In the genomic region with DNA sequence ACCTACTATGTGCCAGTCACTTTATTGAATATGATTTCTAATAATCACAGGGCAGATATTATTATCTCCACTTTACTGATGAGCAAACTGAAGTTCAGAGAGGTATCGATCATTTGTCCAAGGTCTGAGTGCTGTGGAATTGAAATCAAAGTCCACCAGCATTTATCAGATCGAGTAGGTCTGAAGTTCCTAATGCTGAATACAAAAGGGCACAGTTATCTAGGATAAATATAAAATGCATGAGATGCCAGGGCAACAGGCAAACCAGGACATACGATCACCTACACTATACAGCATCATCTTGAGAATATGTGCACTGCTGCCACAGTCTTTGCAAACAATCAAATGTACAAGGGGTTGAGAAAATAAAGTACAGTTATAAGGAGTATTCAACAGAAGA, we compare ENCODE assay signal across 20 cellular contexts. TPM values are rescaled to one million over a fixed set of nuclear protein-coding genes. Genes with fewer than 3 reads are reported as not detected.
DNase-seq lines count a peak whose midpoint lies in the region; ATAC-seq, FAIRE-seq and TF ChIP-seq lines count a peak whose summit lies in the region.
"Had no signal": no experiment of that assay in that cellular context is flagged by ENCODE, and none has a peak within 500 bp of the region (broad histone marks: within the 10 kb centered on the region; RNA-seq: fewer than 3 reads in every experiment).

No MANE protein-coding gene starts in this region.

- ATAC-seq in HepG2 = no peak; the same call in 2 of the 3 replicates

- no peak overlapping the region for H3K27ac ChIP-seq in HepG2 (ENCODE audit: extremely low read length, insufficient read depth, low read length)
- H3K27ac ChIP-seq in small intestine (ENCODE audit: low read depth in 1 of 2, low read length in 1 of 2) = no peak overlapping the region

- no peaks in the 10 kb centered on the region for H3K36me3 Mint-ChIP-seq in MCF 10A (ENCODE audit: insufficient read depth, unreplicated experiment)
- H3K36me3 Mint-ChIP-seq: CD4-positive, alpha-beta memory T cell had no signal

- H3K9me3 ChIP-seq in HepG2 (ENCODE audit: low read length) = no peaks in the 10 kb centered on the region
- no peaks in the 10 kb centered on the region for H3K9me3 ChIP-seq in small intestine (ENCODE audit: control insufficient read depth, low read depth)
- H3K9me3 ChIP-seq: HAP-1 had no signal

- H3K27ac Mint-ChIP-seq in MCF 10A (ENCODE audit: low read depth, unreplicated experiment) = no peak overlapping the region
- H3K27ac Mint-ChIP-seq: CD4-positive, alpha-beta memory T cell; HFFc6 had no signal

- H3K4me3 ChIP-seq in HepG2 (replicated peaks in 1 of 3; ENCODE audit: insufficient read depth in 1 of 3, low read depth in 2 of 3, low read length in 3 of 3) = no peak overlapping the region
- H3K4me3 ChIP-seq in small intestine (ENCODE audit: low read depth in 1 of 2, low read length in 2 of 2) = no peak overlapping the region
- H3K4me3 ChIP-seq: HAP-1 had no signal

- TF ChIP-seq CTCF in HepG2 (CRISPR knock-in tag; IDR thresholded peaks at IDR 0.05) (no peak), MCF 10A (IDR thresholded peaks at IDR 0.05; ENCODE audit: unreplicated experiment) (no peak)

- H3K27me3 ChIP-seq in HepG2 (ENCODE audit: control insufficient read depth in 1 of 2, insufficient read depth in 2 of 2, low read length in 2 of 2) (no peaks in the 10 kb centered on the region), small intestine (ENCODE audit: control insufficient read depth in 2 of 2, insufficient read depth in 2 of 2, low read length in 2 of 2) (no peaks in the 10 kb centered on the region)

- BruUV-seq in HepG2 (replicated peaks; lab: Mats Ljungman, UMichigan) (no TSS peak), MCF 10A (replicated peaks; lab: Mats Ljungman, UMichigan) (no TSS peak)

- CTCF ChIA-PET in HepG2 (lab: Yijun Ruan, JAX; ENCODE audit: low intra/inter-chr PET ratio, low total read pairs) = no interaction called here
- CTCF ChIA-PET in MCF 10A (lab: Yijun Ruan, JAX) = no interaction called here

- H3K9ac ChIP-seq in HepG2 (ENCODE audit: insufficient read depth, low read depth, low read length) = no peak overlapping the region

- WGBS in HepG2 (ENCODE audit: low lambda C conversion rate) = 4% methylated on average over 3 of the region's 3 CpGs
- WGBS in small intestine, 3 donors = 19 to 67% (median 32%) methylated on average over 3 of the region's 3 CpGs

- in situ Hi-C loops in HepG2 (cut with HindIII; ENCODE audit: extremely low pct_ligation_motif_present, low pct_unique_long_range_greater_than_20kb) = no loop called here

- H3K4me2 ChIP-seq in HepG2 (ENCODE audit: low read depth, low read length) = no peak overlapping the region

- no peak for TF ChIP-seq POLR2A in HepG2 (IDR thresholded peaks at IDR 0.05; ENCODE audit: insufficient read depth in 1 of 2, low read depth in 2 of 2, low read length in 2 of 2)

- intact Hi-C loops in HepG2 (cut with micrococcal nuclease; ENCODE audit: unreplicated experiment) (no loop called here), MCF 10A (cut with micrococcal nuclease) (no loop called here)

- H3K79me2 ChIP-seq in HepG2 (ENCODE audit: insufficient read depth, low read length) = no peaks in the 10 kb centered on the region

- DNase-seq in HepG2 (ENCODE audit: low spot score) (no peak), mucosa of gallbladder (ENCODE audit: low spot score) (peak; percentile 41), small intestine (peak; percentile 75), NCI-H1417 (lab: John Stamatoyannopoulos, UW) (no peak), MCF 10A (ENCODE audit: unreplicated experiment) (no peak), NCI-H2107 treated with DMSO at 0.1 percent for 48 hours (lab: John Stamatoyannopoulos, UW; ENCODE audit: unreplicated experiment) (no peak)
- DNase-seq: C1 segment of cervical spinal cord; Calu3; CD4-positive, alpha-beta memory T cell; COR-L47; DMS53; DMS79 treated with DMSO at 0.1 percent for 48 hours; GF-D8; GOT3; HFFc6 had no signal

- FAIRE-seq in HepG2 (lab: Jason Lieb, UNC) = no peak
- FAIRE-seq in small intestine (lab: Jason Lieb, UNC) = no peak
- FAIRE-seq: GM12891, GM18507, H54 had no signal

- no peaks in the 10 kb centered on the region for H3K4me1 Mint-ChIP-seq in MCF 10A (ENCODE audit: insufficient read depth, unreplicated experiment)
- H3K4me1 Mint-ChIP-seq: CD4-positive, alpha-beta memory T cell had no signal

- TF ChIP-seq RAD21 in HepG2 (CRISPR knock-in tag; IDR thresholded peaks at IDR 0.05) = no peak

- H3K9me3 Mint-ChIP-seq in MCF 10A (ENCODE audit: unreplicated experiment) = peaks cover 9% of the 10 kb centered on the region

- TF ChIP-seq EP300 in HepG2 (IDR thresholded peaks at IDR 0.05; ENCODE audit: low read depth in 2 of 2, low read length in 2 of 2) = no peak
- no peak for TF ChIP-seq EP300 in HepG2 (CRISPR knock-in tag; IDR thresholded peaks at IDR 0.05; ENCODE audit: borderline replicate concordance)

- no peak overlapping the region for H3K4me3 Mint-ChIP-seq in MCF 10A (ENCODE audit: unreplicated experiment)
- H3K4me3 Mint-ChIP-seq: CD4-positive, alpha-beta memory T cell; HFFc6 had no signal

- H2AFZ ChIP-seq in HepG2 (ENCODE audit: low read length) = no peak overlapping the region

- H4K20me1 ChIP-seq in HepG2 (ENCODE audit: insufficient read depth, low read length) = no peaks in the 10 kb centered on the region

- H3K36me3 ChIP-seq in HepG2 (replicated peaks in 1 of 2; ENCODE audit: control insufficient read depth in 1 of 2, insufficient read depth in 2 of 2, low read length in 2 of 2) (no peaks in the 10 kb centered on the region), small intestine (ENCODE audit: control insufficient read depth in 2 of 2, insufficient read depth in 2 of 2, low read length in 2 of 2) (no peaks in the 10 kb centered on the region)
- H3K36me3 ChIP-seq: HAP-1 had no signal

- POLR2A ChIA-PET in HepG2 (lab: Yijun Ruan, JAX) = no interaction called here
- POLR2A ChIA-PET in MCF 10A (lab: Yijun Ruan, JAX) = no interaction called here

- peaks cover 7% of the 10 kb centered on the region for H3K4me1 ChIP-seq in HepG2 (ENCODE audit: insufficient read depth, low read length)
- peaks cover 0 to 1% of the 10 kb centered on the region in 2 donors for H3K4me1 ChIP-seq in small intestine (ENCODE audit: control insufficient read depth in 2 of 2, insufficient read depth in 1 of 2, low read depth in 1 of 2, low read length in 1 of 2)
- H3K4me1 ChIP-seq: HAP-1 had no signal

- H3K27me3 Mint-ChIP-seq in MCF 10A (ENCODE audit: insufficient read depth, unreplicated experiment) = no peaks in the 10 kb centered on the region

TF ChIP-seq in HepG2, 621 proteins besides CTCF, POLR2A, EP300 and RAD21:
- TF ChIP-seq, protein P1, sequence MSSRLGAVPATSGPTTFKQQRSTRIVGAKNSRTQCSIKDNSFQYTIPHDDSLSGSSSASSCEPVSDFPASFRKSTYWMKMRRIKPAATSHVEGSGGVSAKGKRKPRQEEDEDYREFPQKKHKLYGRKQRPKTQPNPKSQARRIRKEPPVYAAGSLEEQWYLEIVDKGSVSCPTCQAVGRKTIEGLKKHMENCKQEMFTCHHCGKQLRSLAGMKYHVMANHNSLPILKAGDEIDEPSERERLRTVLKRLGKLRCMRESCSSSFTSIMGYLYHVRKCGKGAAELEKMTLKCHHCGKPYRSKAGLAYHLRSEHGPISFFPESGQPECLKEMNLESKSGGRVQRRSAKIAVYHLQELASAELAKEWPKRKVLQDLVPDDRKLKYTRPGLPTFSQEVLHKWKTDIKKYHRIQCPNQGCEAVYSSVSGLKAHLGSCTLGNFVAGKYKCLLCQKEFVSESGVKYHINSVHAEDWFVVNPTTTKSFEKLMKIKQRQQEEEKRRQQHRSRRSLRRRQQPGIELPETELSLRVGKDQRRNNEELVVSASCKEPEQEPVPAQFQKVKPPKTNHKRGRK (CRISPR knock-in tag; IDR thresholded peaks at IDR 0.05) = no peak
- 0 out of 2 replicates have a peak, but pooled peaks have one; percentile 32 for TF ChIP-seq HNF4G (IDR thresholded peaks at IDR 0.05; ENCODE audit: borderline replicate concordance, low read depth, low read length)
- no peak for TF ChIP-seq HNF4G (CRISPR knock-in tag; IDR thresholded peaks at IDR 0.05; ENCODE audit: borderline replicate concordance, low read depth)
- TF ChIP-seq NCOR1 (IDR thresholded peaks at IDR 0.05; ENCODE audit: borderline replicate concordance, low read length) = peak; percentile 19; the same call in 1 of the 2 replicates
- TF ChIP-seq, protein P2, sequence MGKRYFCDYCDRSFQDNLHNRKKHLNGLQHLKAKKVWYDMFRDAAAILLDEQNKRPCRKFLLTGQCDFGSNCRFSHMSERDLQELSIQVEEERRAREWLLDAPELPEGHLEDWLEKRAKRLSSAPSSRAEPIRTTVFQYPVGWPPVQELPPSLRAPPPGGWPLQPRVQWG (CRISPR knock-in tag; IDR thresholded peaks at IDR 0.05; ENCODE audit: borderline replicate concordance, low read depth) = no peak
- peak; percentile 57; the same call in 1 of the 2 replicates for TF ChIP-seq ZKSCAN1 (IDR thresholded peaks at IDR 0.05; ENCODE audit: low read length)
- peak; percentile 42 for TF ChIP-seq HNF4A (CRISPR knock-in tag; IDR thresholded peaks at IDR 0.05)

RNA-seq across cellular contexts. Expression of a gene that starts 57.2 kb away (rescaled TPM):
- total RNA-seq in HepG2 (2016; rRNA removed; fragmentation: Illumina TruSeq; extraction: Trizol) = 3.2 and 3.8 TPM in 2 replicates
- 1.3 and 2.3 TPM in 2 replicates for total RNA-seq in HepG2 (2016; cell fraction: cytosol; rRNA removed; fragmentation: Illumina TruSeq; extraction: Trizol; ENCODE audit: low read depth)
- total RNA-seq in HepG2 (2016; cell fraction: insoluble cytoplasmic fraction; rRNA removed; fragmentation: Illumina TruSeq; extraction: Trizol) = 3.0 and 3.3 TPM in 2 replicates
- 2.4 and 2.6 TPM in 2 replicates for total RNA-seq in HepG2 (2016; cell fraction: membrane; rRNA removed; fragmentation: Illumina TruSeq; extraction: Trizol)
- 7.0 and 12.0 TPM in 2 replicates for total RNA-seq in HepG2 (2016; cell fraction: nucleus; rRNA removed; fragmentation: Illumina TruSeq; extraction: Trizol)
- 3.1 and 3.2 TPM in 2 replicates for polyA plus RNA-seq in HepG2 (2011; rRNA removed)
- polyA plus RNA-seq in HepG2 (2011; cell fraction: cytosol; rRNA removed) = 1.9 and 2.5 TPM in 2 replicates
- 5.0 and 7.8 TPM in 2 replicates for polyA plus RNA-seq in HepG2 (2011; cell fraction: nucleus; rRNA removed)
- 1.9 and 2.2 TPM in 2 replicates for polyA plus RNA-seq in HepG2 (2012)
- polyA plus RNA-seq in HepG2 (2016; cell fraction: cytosol; fragmentation: Illumina TruSeq; extraction: Trizol; ENCODE audit: low read depth) = 0.23 and 0.25 TPM in 2 replicates
- 2.4 and 2.7 TPM in 2 replicates for polyA plus RNA-seq in HepG2 (2016; cell fraction: insoluble cytoplasmic fraction; fragmentation: Illumina TruSeq; extraction: Trizol; ENCODE audit: low read depth)
- 0.74 and 0.91 TPM in 2 replicates for polyA plus RNA-seq in HepG2 (2016; cell fraction: membrane; fragmentation: Illumina TruSeq; extraction: Trizol; ENCODE audit: low read depth)
- polyA plus RNA-seq in HepG2 (2016; cell fraction: nucleus; fragmentation: Illumina TruSeq; extraction: Trizol; ENCODE audit: insufficient read depth, low read depth) = 2.8 and 3.6 TPM in 2 replicates
- polyA minus RNA-seq in HepG2 (2011; rRNA and poly(A)+ RNA removed; ENCODE audit: low replicate concordance) = 25.0 and 59.0 TPM in 2 replicates
- 4.5 and 7.2 TPM in 2 replicates for polyA minus RNA-seq in HepG2 (2011; cell fraction: cytosol; rRNA and poly(A)+ RNA removed)
- polyA minus RNA-seq in HepG2 (2011; cell fraction: nucleus; rRNA and poly(A)+ RNA removed) = 26.3 and 31.1 TPM in 2 replicates
- 46.0 TPM for total RNA-seq in mucosa of gallbladder
- polyA plus RNA-seq in small intestine = 10 to 100 TPM; 10.7 to 12.2 (median 10.8) TPM
- 16.5 and 17.4 TPM in 2 replicates for total RNA-seq in MCF 10A (2022)
- total RNA-seq: G401 had no signal

Comparison
In these comparisons a context has a peak if more than half of its experiments do, and no peak if none do; other contexts are left out.
1. DNase-seq: peak in mucosa of gallbladder (single experiment) and small intestine (single experiment); none in HepG2 (single experiment), NCI-H1417 (0 of 3), MCF 10A (single experiment) and NCI-H2107 treated with DMSO at 0.1 percent for 48 hours (single experiment).